13 cellular contexts compared by ENCODE assay signal in genomic region chr17:63932721-63933120, GRCh38. TPM values are rescaled to one million over a fixed set of nuclear protein-coding genes. Genes with fewer than 3 reads are reported as not detected.
DNase-seq lines count a peak whose midpoint lies in the region; ATAC-seq and TF ChIP-seq lines count a peak whose summit lies in the region.
"Had no signal": no experiment of that assay in that cellular context is flagged by ENCODE, and none has a peak within 500 bp of the region (broad histone marks: within the 10 kb centered on the region; RNA-seq: fewer than 3 reads in every experiment).

No MANE protein-coding gene starts in this region.

- H3K4me1 ChIP-seq in left ventricle myocardium inferior, result peaks cover 28% of the 10 kb centered on the region
- H3K4me1 ChIP-seq in right atrium auricular region, result peaks cover 0 to 20% of the 10 kb centered on the region in 2 donors
- peaks cover 5% of the 10 kb centered on the region for H3K4me1 ChIP-seq in mucosa of descending colon (ENCODE audit: low read depth)
- H3K4me1 ChIP-seq: BE2C, HAP-1 had no signal

- H3K9me3 ChIP-seq in left ventricle myocardium inferior (replicated peaks) (no peaks in the 10 kb centered on the region), right atrium auricular region (no peaks in the 10 kb centered on the region), mucosa of descending colon (no peaks in the 10 kb centered on the region)
- H3K9me3 ChIP-seq: BE2C, HAP-1 had no signal

- H3K27me3 ChIP-seq in left ventricle myocardium inferior (ENCODE audit: low read depth) (peaks cover 4% of the 10 kb centered on the region), right atrium auricular region (no peaks in the 10 kb centered on the region)
- H3K27me3 ChIP-seq: BE2C had no signal

- CTCF ChIA-PET in activated CD4-positive, alpha-beta memory T cell treated with anti-CD3 and anti-CD28 coated beads, Interleukin-2, amount 10 ng/mL, durations not matched to agents 7 days and 5 days (lab: Charles Lee), result interaction anchor here (1.0 to 4.2 kb wide), 8 partner anchors 14 to 200 kb away, joined by 3 to 44 read pairs (median 11); partner anchors contain the start of genes GH1 and ICAM2

- ATAC-seq in HG03025 (IDR thresholded peaks at IDR 0.05; ENCODE audit: low FRiP score, unreplicated experiment) (peak; percentile 17), mucosa of descending colon (no peak)
- peak; percentile 4 for ATAC-seq in stimulated activated memory B cell treated with anti-CD40 and anti-IgM and Interleukin-4, amounts not matched to agents 10 μg/mL and 1 μg/mL and 100 μg/mL, for 72 hours
- ATAC-seq: right cardiac atrium had no signal

- TF ChIP-seq CTCF in left ventricle myocardium inferior (IDR thresholded peaks at IDR 0.05; ENCODE audit: borderline replicate concordance) (no peak), right atrium auricular region (IDR thresholded peaks at IDR 0.05) (no peak), mucosa of descending colon (IDR thresholded peaks at IDR 0.05) (no peak)

- peaks cover 7% of the 10 kb centered on the region for H3K27me3 Mint-ChIP-seq in activated CD4-positive, alpha-beta memory T cell treated with anti-CD3 and anti-CD28 coated beads, Interleukin-2, amount 10 ng/mL, durations not matched to agents 7 days and 5 days
- no peaks in the 10 kb centered on the region for H3K27me3 Mint-ChIP-seq in stimulated activated memory B cell treated with anti-CD40 and anti-IgM and Interleukin-4, amounts not matched to agents 10 μg/mL and 1 μg/mL and 100 μg/mL, for 72 hours

- peak overlapping the region; percentile 57 for H3K4me3 Mint-ChIP-seq in activated CD4-positive, alpha-beta memory T cell treated with anti-CD3 and anti-CD28 coated beads, Interleukin-2, amount 10 ng/mL, durations not matched to agents 7 days and 5 days
- H3K4me3 Mint-ChIP-seq in stimulated activated memory B cell treated with anti-CD40 and anti-IgM and Interleukin-4, amounts not matched to agents 10 μg/mL and 1 μg/mL and 100 μg/mL, for 72 hours, result peak overlapping the region; percentile 92

- no peak overlapping the region for H3K4me3 ChIP-seq in left ventricle myocardium inferior
- H3K4me3 ChIP-seq in right atrium auricular region, result no peak overlapping the region
- H3K4me3 ChIP-seq in mucosa of descending colon, result no peak overlapping the region
- H3K4me3 ChIP-seq: HAP-1 had no signal

- no peaks in the 10 kb centered on the region for H3K9me3 Mint-ChIP-seq in activated CD4-positive, alpha-beta memory T cell treated with anti-CD3 and anti-CD28 coated beads, Interleukin-2, amount 10 ng/mL, durations not matched to agents 7 days and 5 days
- H3K9me3 Mint-ChIP-seq in stimulated activated memory B cell treated with anti-CD40 and anti-IgM and Interleukin-4, amounts not matched to agents 10 μg/mL and 1 μg/mL and 100 μg/mL, for 72 hours, result no peaks in the 10 kb centered on the region

- in situ Hi-C loops in ACHN (cut with HindIII; ENCODE audit: low pct_ligation_motif_present, low pct_unique_long_range_greater_than_20kb, low sequenced_read_pairs), result no loop called here

- H3K36me3 ChIP-seq in left ventricle myocardium inferior (no peaks in the 10 kb centered on the region), right atrium auricular region (no peaks in the 10 kb centered on the region), mucosa of descending colon (ENCODE audit: low read depth) (no peaks in the 10 kb centered on the region)
- H3K36me3 ChIP-seq: BE2C, HAP-1 had no signal

- H3K27ac ChIP-seq in left ventricle myocardium inferior (replicated peaks), result peak overlapping the region; percentile 82
- H3K27ac ChIP-seq in right atrium auricular region, result no peak overlapping the region

- POLR2A ChIA-PET in activated CD4-positive, alpha-beta memory T cell treated with anti-CD3 and anti-CD28 coated beads, Interleukin-2, amount 10 ng/mL, durations not matched to agents 7 days and 5 days (lab: Charles Lee), result interaction anchor here (0.9 to 4.4 kb wide), 12 partner anchors 9 to 216 kb away, joined by 3 to 21 read pairs (median 4); partner anchors contain the start of genes GH1 and ICAM2

- peaks cover 14% of the 10 kb centered on the region for H3K36me3 Mint-ChIP-seq in activated CD4-positive, alpha-beta memory T cell treated with anti-CD3 and anti-CD28 coated beads, Interleukin-2, amount 10 ng/mL, durations not matched to agents 7 days and 5 days (ENCODE audit: low read depth)
- peaks cover 43% of the 10 kb centered on the region for H3K36me3 Mint-ChIP-seq in stimulated activated memory B cell treated with anti-CD40 and anti-IgM and Interleukin-4, amounts not matched to agents 10 μg/mL and 1 μg/mL and 100 μg/mL, for 72 hours

- intact Hi-C loops in left ventricle myocardium inferior (cut with micrococcal nuclease), result no loop called here
- intact Hi-C loops in mucosa of descending colon (cut with DNase I, micrococcal nuclease), result no loop called here

- H3K27ac Mint-ChIP-seq in activated CD4-positive, alpha-beta memory T cell treated with anti-CD3 and anti-CD28 coated beads, Interleukin-2, amount 10 ng/mL, durations not matched to agents 7 days and 5 days, result peak overlapping the region; percentile 70
- H3K27ac Mint-ChIP-seq in stimulated activated memory B cell treated with anti-CD40 and anti-IgM and Interleukin-4, amounts not matched to agents 10 μg/mL and 1 μg/mL and 100 μg/mL, for 72 hours, result peak overlapping the region; percentile 94

- no peak for DNase-seq in left ventricle myocardium inferior
- DNase-seq in right atrium auricular region (ENCODE audit: low spot score), result no peak
- DNase-seq in activated CD4-positive, alpha-beta memory T cell treated with anti-CD3 and anti-CD28 coated beads, Interleukin-2, amount 10 ng/mL, durations not matched to agents 7 days and 5 days, result no peak
- no peak for DNase-seq in mucosa of descending colon
- no peak for DNase-seq in NCI-H1417 treated with DMSO at 0.1 percent for 48 hours (lab: John Stamatoyannopoulos, UW)
- no peak for DNase-seq in ACHN
- DNase-seq: BE2C, NCI-H2029 had no signal

- H3K4me1 Mint-ChIP-seq in activated CD4-positive, alpha-beta memory T cell treated with anti-CD3 and anti-CD28 coated beads, Interleukin-2, amount 10 ng/mL, durations not matched to agents 7 days and 5 days, result peaks cover 31% of the 10 kb centered on the region
- peaks cover 82% of the 10 kb centered on the region for H3K4me1 Mint-ChIP-seq in stimulated activated memory B cell treated with anti-CD40 and anti-IgM and Interleukin-4, amounts not matched to agents 10 μg/mL and 1 μg/mL and 100 μg/mL, for 72 hours

RNA-seq across cellular contexts. Expression of gene CD79B, which starts 0.6 kb away (rescaled TPM):
- 4.6 TPM for total RNA-seq in left ventricle myocardium inferior
- 1 to 10 TPM; 2.2 to 7.3 TPM for total RNA-seq in right atrium auricular region
- 10 to 100 TPM; 48.6 to 50.2 TPM for total RNA-seq in activated CD4-positive, alpha-beta memory T cell treated with anti-CD3 and anti-CD28 coated beads, Interleukin-2, amount 10 ng/mL, durations not matched to agents 7 days and 5 days
- 1 to 10 TPM in 2 of 3 donors, under 1 TPM in 1; 0.70 to 2.4 (median 1.4) TPM for total RNA-seq in mucosa of descending colon

RNA-seq across cellular contexts. Expression of gene GH1, which starts 14.1 kb away (rescaled TPM):
- not detected for total RNA-seq in left ventricle myocardium inferior
- not detected for total RNA-seq in right atrium auricular region
- not detected for total RNA-seq in activated CD4-positive, alpha-beta memory T cell treated with anti-CD3 and anti-CD28 coated beads, Interleukin-2, amount 10 ng/mL, durations not matched to agents 7 days and 5 days
- not detected for total RNA-seq in mucosa of descending colon
- total RNA-seq: endothelial cell of umbilical vein, right cardiac atrium had no signal

RNA-seq across cellular contexts. Expression of gene CSHL1, which starts 21.7 kb away (rescaled TPM):
- total RNA-seq in left ventricle myocardium inferior (not detected), right atrium auricular region (not detected), mucosa of descending colon (not detected)
- not detected for total RNA-seq in activated CD4-positive, alpha-beta memory T cell treated with anti-CD3 and anti-CD28 coated beads, Interleukin-2, amount 10 ng/mL, durations not matched to agents 7 days and 5 days
- total RNA-seq: endothelial cell of umbilical vein, right cardiac atrium had no signal

RNA-seq across cellular contexts. Expression of gene CSH1, which starts 36.3 kb away (rescaled TPM):
- total RNA-seq in left ventricle myocardium inferior (not detected), right atrium auricular region (not detected), mucosa of descending colon (not detected)
- not detected for total RNA-seq in activated CD4-positive, alpha-beta memory T cell treated with anti-CD3 and anti-CD28 coated beads, Interleukin-2, amount 10 ng/mL, durations not matched to agents 7 days and 5 days
- total RNA-seq: endothelial cell of umbilical vein, right cardiac atrium had no signal

RNA-seq across cellular contexts. Expression of gene SCN4A, which starts 40.0 kb away (rescaled TPM):
- total RNA-seq in left ventricle myocardium inferior, result 1.2 TPM
- total RNA-seq in right atrium auricular region, result 1 to 10 TPM in 1 of 2 donors, under 1 TPM in 1; 0.74 to 2.5 TPM
- under 1 TPM; 0.08 to 0.13 TPM for total RNA-seq in activated CD4-positive, alpha-beta memory T cell treated with anti-CD3 and anti-CD28 coated beads, Interleukin-2, amount 10 ng/mL, durations not matched to agents 7 days and 5 days
- under 1 TPM; 0.10 to 0.75 (median 0.22) TPM for total RNA-seq in mucosa of descending colon
